Comparison of ENCODE assay signal across 8 cellular contexts in genomic region chrX:45850775-45851433, GRCh38.
DNase-seq lines count a peak whose midpoint lies in the region; ATAC-seq and TF ChIP-seq lines count a peak whose summit lies in the region.

No MANE protein-coding gene starts in this region.

- H3K4me1 Mint-ChIP-seq in CD4-positive, CD25-positive, alpha-beta regulatory T cell: peaks cover 5 to 25% (median 11%) of the 10 kb centered on the region in 4 donors
- peaks cover 11% of the 10 kb centered on the region for H3K4me1 Mint-ChIP-seq in endothelial cell (ENCODE audit: unreplicated experiment)

- no peak for TF ChIP-seq CTCF in endothelial cell (IDR thresholded peaks at IDR 0.05; ENCODE audit: unreplicated experiment)
- no peak for TF ChIP-seq CTCF in uterus (IDR thresholded peaks at IDR 0.05)

- H3K4me3 ChIP-seq in CD4-positive, CD25-positive, alpha-beta regulatory T cell (ENCODE audit: low read depth, low read length): peak overlapping the region; percentile 90
- H3K4me3 ChIP-seq in uterus: peak overlapping the region; percentile 41 to 47

- intact Hi-C loops in uterus (cut with DNase I; ENCODE audit: low total_unique reads): no loop called here

- H3K27me3 Mint-ChIP-seq in CD4-positive, CD25-positive, alpha-beta regulatory T cell: no peaks in the 10 kb centered on the region
- peaks cover 4% of the 10 kb centered on the region for H3K27me3 Mint-ChIP-seq in endothelial cell (ENCODE audit: unreplicated experiment)

- ATAC-seq in CD4-positive, CD25-positive, alpha-beta regulatory T cell (ENCODE audit: low read depth in 2 of 2): peak; percentile 15 to 27
- ATAC-seq in HG03354 (IDR thresholded peaks at IDR 0.05; ENCODE audit: poor library complexity, severe bottlenecking, unreplicated experiment): no peak

- TF ChIP-seq POLR2A in uterus (IDR thresholded peaks at IDR 0.05): no peak

- peak overlapping the region; percentile 86 to 95 (median 93) for H3K4me3 Mint-ChIP-seq in CD4-positive, CD25-positive, alpha-beta regulatory T cell
- peak overlapping the region; percentile 98 for H3K4me3 Mint-ChIP-seq in endothelial cell (ENCODE audit: unreplicated experiment)

- peaks cover 0 to 4% (median 0%) of the 10 kb centered on the region in 7 donors for H3K9me3 Mint-ChIP-seq in CD4-positive, CD25-positive, alpha-beta regulatory T cell
- H3K9me3 Mint-ChIP-seq in endothelial cell (ENCODE audit: unreplicated experiment): no peaks in the 10 kb centered on the region

- peak overlapping the region in 1 of 3 donors; percentile 83 for H3K27ac Mint-ChIP-seq in CD4-positive, CD25-positive, alpha-beta regulatory T cell
- no peak overlapping the region for H3K27ac Mint-ChIP-seq in endothelial cell (ENCODE audit: unreplicated experiment)

- peaks cover 9% of the 10 kb centered on the region for H3K4me1 ChIP-seq in CD4-positive, CD25-positive, alpha-beta regulatory T cell (ENCODE audit: control insufficient read depth, insufficient read depth, low read length, poor library complexity, severe bottlenecking)
- no peaks in the 10 kb centered on the region for H3K4me1 ChIP-seq in uterus

- no peaks in the 10 kb centered on the region for H3K27me3 ChIP-seq in CD4-positive, CD25-positive, alpha-beta regulatory T cell (ENCODE audit: control insufficient read depth, insufficient read depth, low read length)
- H3K27me3 ChIP-seq in uterus: no peaks in the 10 kb centered on the region

- H3K9me3 ChIP-seq in CD4-positive, CD25-positive, alpha-beta regulatory T cell (ENCODE audit: control insufficient read depth in 2 of 2, low read length in 2 of 2): no peaks in the 10 kb centered on the region
- no peaks in the 10 kb centered on the region for H3K9me3 ChIP-seq in uterus

- peak in 2 of 3 donors; percentile 20 to 45 for DNase-seq in CD4-positive, CD25-positive, alpha-beta regulatory T cell
- DNase-seq in KG1 (lab: John Stamatoyannopoulos, UW) (peak; percentile 37), endothelial cell (ENCODE audit: low spot score) (peak; percentile 26), myocyte (ENCODE audit: low read depth) (peak; percentile 52), uterus (peak; percentile 19 to 37), NCI-H2227 treated with DMSO at 0.1 percent for 48 hours (lab: John Stamatoyannopoulos, UW) (no peak)
- DNase-seq in activated CD4-positive, alpha-beta T cell treated with anti-CD3 and anti-CD28 coated beads, Interleukin-2, amount 50 U/mL, for 4 hours: peak; percentile 9 to 33

- H3K27ac ChIP-seq in CD4-positive, CD25-positive, alpha-beta regulatory T cell (ENCODE audit: insufficient read depth, low read length, poor library complexity, severe bottlenecking): no peak overlapping the region
- peak overlapping the region in 1 of 2 donors; percentile 59 for H3K27ac ChIP-seq in uterus

- no peaks in the 10 kb centered on the region for H3K36me3 ChIP-seq in CD4-positive, CD25-positive, alpha-beta regulatory T cell (ENCODE audit: control insufficient read depth, insufficient read depth, low read length)
- no peaks in the 10 kb centered on the region for H3K36me3 ChIP-seq in uterus

- H3K36me3 Mint-ChIP-seq in CD4-positive, CD25-positive, alpha-beta regulatory T cell: no peaks in the 10 kb centered on the region
- no peaks in the 10 kb centered on the region for H3K36me3 Mint-ChIP-seq in endothelial cell (ENCODE audit: low read depth, unreplicated experiment)
